ENCODE assay signal across 11 cellular contexts in genomic region chrX:56231706-56232105, GRCh38. TPM values are rescaled to one million over a fixed set of nuclear protein-coding genes. Genes with fewer than 3 reads are reported as not detected.
DNase-seq lines count a peak whose midpoint lies in the region; ATAC-seq and TF ChIP-seq lines count a peak whose summit lies in the region.
"Had no signal": no experiment of that assay in that cellular context is flagged by ENCODE, and none has a peak within 500 bp of the region (broad histone marks: within the 10 kb centered on the region; RNA-seq: fewer than 3 reads in every experiment).

No MANE protein-coding gene starts in this region.

- H3K27ac ChIP-seq in hepatocyte: no peak overlapping the region

- no peaks in the 10 kb centered on the region for H3K9me3 Mint-ChIP-seq in activated naive CD8-positive, alpha-beta T cell (ENCODE audit: low read depth)

- no peaks in the 10 kb centered on the region for H4K20me1 ChIP-seq in hepatocyte (ENCODE audit: insufficient read depth, poor library complexity, severe bottlenecking)

- H3K27me3 ChIP-seq in H7 (ENCODE audit: control insufficient read depth, insufficient read depth, low read length): no peaks in the 10 kb centered on the region
- no peaks in the 10 kb centered on the region for H3K27me3 ChIP-seq in hepatocyte

- H3K27ac Mint-ChIP-seq in activated naive CD8-positive, alpha-beta T cell: no peak overlapping the region

- peak overlapping the region; percentile 86 for H3K4me2 ChIP-seq in hepatocyte

- H3K9me2 ChIP-seq in hepatocyte (replicated peaks; ENCODE audit: insufficient read depth): no peaks in the 10 kb centered on the region

- H2AFZ ChIP-seq in hepatocyte: peak overlapping the region; percentile 68

- no peak for TF ChIP-seq CTCF in hepatocyte (IDR thresholded peaks at IDR 0.05; ENCODE audit: poor library complexity)

- ATAC-seq in GM21390 (IDR thresholded peaks at IDR 0.05; ENCODE audit: unreplicated experiment): no peak
- ATAC-seq: HepG2 had no signal

- H3K4me1 ChIP-seq in hepatocyte (ENCODE audit: insufficient read depth): no peaks in the 10 kb centered on the region

- 49% methylated on average over 9 of the region's 9 CpGs for WGBS in hepatocyte (ENCODE audit: low lambda C conversion rate, missing lambda C conversion rate)

- peak; percentile 12 for DNase-seq in H7
- no peak for DNase-seq in hepatocyte (ENCODE audit: low spot score)
- DNase-seq in retina: peak; percentile 27
- no peak for DNase-seq in NOMO-1 treated with dmso at 0.1 percent for 144 hours (lab: John Stamatoyannopoulos, UW; ENCODE audit: unreplicated experiment)
- DNase-seq in islet precursor cell: no peak
- DNase-seq in amniotic stem cell (lab: John Stamatoyannopoulos, UW): no peak
- DNase-seq: foreskin melanocyte, NCI-H526 treated with DMSO at 0.1 percent for 48 hours had no signal

- peak overlapping the region; percentile 68 for H3K4me3 Mint-ChIP-seq in activated naive CD8-positive, alpha-beta T cell

- no peaks in the 10 kb centered on the region for H3K36me3 Mint-ChIP-seq in activated naive CD8-positive, alpha-beta T cell

- H3K36me3 ChIP-seq in H7 (replicated peaks; ENCODE audit: control insufficient read depth, insufficient read depth, low read length): no peaks in the 10 kb centered on the region
- no peaks in the 10 kb centered on the region for H3K36me3 ChIP-seq in hepatocyte (replicated peaks; ENCODE audit: insufficient read depth, low read depth)

- H3K4me1 Mint-ChIP-seq in activated naive CD8-positive, alpha-beta T cell (ENCODE audit: low read depth): peaks cover 9% of the 10 kb centered on the region

- peaks cover 2% of the 10 kb centered on the region for H3K27me3 Mint-ChIP-seq in activated naive CD8-positive, alpha-beta T cell

- H3K9me3 ChIP-seq in hepatocyte (ENCODE audit: low read depth): no peaks in the 10 kb centered on the region

- H3K79me2 ChIP-seq in hepatocyte: no peaks in the 10 kb centered on the region

- H3K4me3 ChIP-seq in H7 (ENCODE audit: insufficient read depth, low read depth, low read length) (peak overlapping the region; percentile 65), hepatocyte (peak overlapping the region; percentile 58)

RNA-seq across cellular contexts. Expression of gene KLF8, which starts 0.5 kb away (rescaled TPM):
- total RNA-seq in H7 (2014; rRNA removed; shearing (Covaris generic)): 7.3 and 8.1 TPM in 2 replicates
- total RNA-seq in hepatocyte: 9.1 and 10.1 TPM in 2 replicates
- 5.4 and 7.9 TPM in 2 replicates for polyA plus RNA-seq in hepatocyte
- total RNA-seq: HepG2 had no signal

Comparison
In these comparisons a context has a peak if more than half of its experiments do, and no peak if none do; other contexts are left out.
1. DNase-seq: peak in H7 (single experiment) and retina (single experiment); none in hepatocyte (single experiment), NOMO-1 treated with dmso at 0.1 percent for 144 hours (single experiment), islet precursor cell (single experiment) and amniotic stem cell (single experiment).